In the genomic region with DNA sequence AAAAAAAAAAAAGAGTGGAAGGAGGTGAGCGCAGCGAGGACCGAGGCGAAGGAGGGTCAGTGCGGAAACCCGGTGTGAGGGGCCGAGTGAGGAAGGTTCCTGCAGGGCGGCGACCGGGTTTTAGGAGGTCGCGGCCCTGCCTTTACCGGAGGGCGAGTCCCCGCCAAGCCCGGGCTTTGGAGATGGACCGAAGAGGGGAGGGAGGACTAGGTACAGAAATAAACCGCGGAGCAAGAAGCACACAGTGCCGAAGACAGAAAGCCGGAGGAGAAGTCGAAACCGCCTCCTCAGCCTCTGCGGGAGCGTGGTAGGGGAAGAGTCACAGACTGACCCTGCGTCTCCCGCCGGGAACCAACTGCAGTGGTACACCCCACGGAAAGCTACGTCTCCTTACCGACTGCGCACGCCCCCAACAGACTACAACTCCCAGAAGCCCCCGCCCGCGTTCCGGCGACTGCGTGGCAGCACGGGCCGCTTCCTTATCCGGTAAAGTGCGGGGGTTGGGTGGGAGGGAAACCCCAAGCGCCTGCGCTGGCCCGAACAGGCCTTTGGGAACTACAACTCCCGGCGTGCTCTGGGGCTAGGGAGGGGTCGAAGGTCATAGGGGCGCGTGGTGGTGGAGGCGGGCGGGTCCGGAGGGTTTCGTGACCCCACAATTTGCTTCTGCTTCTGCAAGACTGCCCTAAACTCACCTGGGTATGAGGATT, we compare ENCODE assay signal across 1 cellular context.
TF ChIP-seq lines count a peak whose summit lies in the region.

Gene NFXL1, minus strand, starts transcription at position 365 of the 707 bp plus-strand sequence. CDS start 380 bp downstream, outside the sequence.

TF ChIP-seq in HepG2, 621 proteins besides CTCF, POLR2A, EP300 and RAD21 (continued from another document and continues in another):
- TF ChIP-seq PATZ1 (CRISPR knock-in tag; IDR thresholded peaks at IDR 0.05), result peak; percentile 68
- TF ChIP-seq TRIM22 (IDR thresholded peaks at IDR 0.05), result no peak
- 0 out of 2 replicates have a peak, but pooled peaks have one; percentile 45 for TF ChIP-seq KLF12 (CRISPR knock-in tag; IDR thresholded peaks at IDR 0.05; ENCODE audit: borderline replicate concordance)
- TF ChIP-seq HNF1A (IDR thresholded peaks at IDR 0.05; ENCODE audit: low read depth), result no peak
- TF ChIP-seq HNF1A (CRISPR knock-in tag; IDR thresholded peaks at IDR 0.05; ENCODE audit: borderline replicate concordance), result 0 out of 2 replicates have a peak, but pooled peaks have one; percentile 26
- peak; percentile 29; the same call in 1 of the 2 replicates for TF ChIP-seq GATAD2A (CRISPR knock-in tag; IDR thresholded peaks at IDR 0.05)
- peak; percentile 20; the same call in 1 of the 2 replicates for TF ChIP-seq KDM5B (CRISPR knock-in tag; IDR thresholded peaks at IDR 0.05; ENCODE audit: borderline replicate concordance)
- TF ChIP-seq, protein P1, sequence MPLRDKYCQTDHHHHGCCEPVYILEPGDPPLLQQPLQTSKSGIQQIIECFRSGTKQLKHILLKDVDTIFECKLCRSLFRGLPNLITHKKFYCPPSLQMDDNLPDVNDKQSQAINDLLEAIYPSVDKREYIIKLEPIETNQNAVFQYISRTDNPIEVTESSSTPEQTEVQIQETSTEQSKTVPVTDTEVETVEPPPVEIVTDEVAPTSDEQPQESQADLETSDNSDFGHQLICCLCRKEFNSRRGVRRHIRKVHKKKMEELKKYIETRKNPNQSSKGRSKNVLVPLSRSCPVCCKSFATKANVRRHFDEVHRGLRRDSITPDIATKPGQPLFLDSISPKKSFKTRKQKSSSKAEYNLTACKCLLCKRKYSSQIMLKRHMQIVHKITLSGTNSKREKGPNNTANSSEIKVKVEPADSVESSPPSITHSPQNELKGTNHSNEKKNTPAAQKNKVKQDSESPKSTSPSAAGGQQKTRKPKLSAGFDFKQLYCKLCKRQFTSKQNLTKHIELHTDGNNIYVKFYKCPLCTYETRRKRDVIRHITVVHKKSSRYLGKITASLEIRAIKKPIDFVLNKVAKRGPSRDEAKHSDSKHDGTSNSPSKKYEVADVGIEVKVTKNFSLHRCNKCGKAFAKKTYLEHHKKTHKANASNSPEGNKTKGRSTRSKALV (CRISPR knock-in tag; IDR thresholded peaks at IDR 0.05), result no peak
- TF ChIP-seq MXI1 (IDR thresholded peaks at IDR 0.05; ENCODE audit: borderline replicate concordance, low read depth, low read length), result peak; percentile 89
- TF ChIP-seq ZNF501 (CRISPR knock-in tag; IDR thresholded peaks at IDR 0.05), result peak; percentile 63
- no peak for TF ChIP-seq DBP (CRISPR knock-in tag; IDR thresholded peaks at IDR 0.05; ENCODE audit: not compliant biosample characterization)
- no peak for TF ChIP-seq ZNF382 (CRISPR knock-in tag; IDR thresholded peaks at IDR 0.05; ENCODE audit: borderline replicate concordance)
- TF ChIP-seq ARID3A (IDR thresholded peaks at IDR 0.05; ENCODE audit: low read depth, low read length), result no peak
- TF ChIP-seq SMAD1 (CRISPR knock-in tag; IDR thresholded peaks at IDR 0.05; ENCODE audit: borderline replicate concordance, low read depth), result no peak
- no peak for TF ChIP-seq KLF9 (CRISPR knock-in tag; IDR thresholded peaks at IDR 0.05; ENCODE audit: low read depth)
- TF ChIP-seq ZNF777 (CRISPR knock-in tag; IDR thresholded peaks at IDR 0.05), result peak; percentile 45; the same call in 1 of the 2 replicates
- TF ChIP-seq ZFP90 (CRISPR knock-in tag; IDR thresholded peaks at IDR 0.05; ENCODE audit: borderline replicate concordance), result 0 out of 2 replicates have a peak, but pooled peaks have one; percentile 19
- no peak for TF ChIP-seq ZNF230 (CRISPR knock-in tag; IDR thresholded peaks at IDR 0.05)
- no peak for TF ChIP-seq MBD4 (IDR thresholded peaks at IDR 0.05; ENCODE audit: borderline replicate concordance, low read length)
- no peak for TF ChIP-seq ZNF652 (CRISPR knock-in tag; IDR thresholded peaks at IDR 0.05; ENCODE audit: borderline replicate concordance, low read depth)
- no peak for TF ChIP-seq REL (CRISPR knock-in tag; conservative IDR thresholded peaks at IDR 0.05)
- no peak for TF ChIP-seq MZF1 (CRISPR knock-in tag; IDR thresholded peaks at IDR 0.05; ENCODE audit: borderline replicate concordance)
- TF ChIP-seq ZFP37 (CRISPR knock-in tag; IDR thresholded peaks at IDR 0.05; ENCODE audit: borderline replicate concordance), result peak; percentile 58; the same call in 1 of the 2 replicates
- peak; percentile 81 for TF ChIP-seq KAT8 (CRISPR knock-in tag; IDR thresholded peaks at IDR 0.05)
- no peak for TF ChIP-seq ZNF18 (CRISPR knock-in tag; IDR thresholded peaks at IDR 0.05; ENCODE audit: insufficient replicate concordance)
